10 cellular contexts compared by ENCODE assay signal in genomic region chr2:42118759-42119569, GRCh38. TPM values are rescaled to one million over a fixed set of nuclear protein-coding genes. Genes with fewer than 3 reads are reported as not detected.
DNase-seq lines count a peak whose midpoint lies in the region; ATAC-seq, FAIRE-seq and TF ChIP-seq lines count a peak whose summit lies in the region.
"Had no signal": no experiment of that assay in that cellular context is flagged by ENCODE, and none has a peak within 500 bp of the region (broad histone marks: within the 10 kb centered on the region; RNA-seq: fewer than 3 reads in every experiment).

No MANE protein-coding gene starts in this region.

- H3K36me3 ChIP-seq in heart right ventricle = no peaks in the 10 kb centered on the region
- no peaks in the 10 kb centered on the region for H3K36me3 ChIP-seq in ascending aorta
- no peaks in the 10 kb centered on the region for H3K36me3 ChIP-seq in HepG2 (replicated peaks in 1 of 2; ENCODE audit: control insufficient read depth in 1 of 2, insufficient read depth in 2 of 2, low read length in 2 of 2)

- peak overlapping the region in 8 of 10 donors; percentile 6 to 75 (median 54) for H3K27ac ChIP-seq in heart right ventricle
- H3K27ac ChIP-seq in ascending aorta = peak overlapping the region; percentile 56 to 58
- H3K27ac ChIP-seq in HepG2 (ENCODE audit: extremely low read length, insufficient read depth, low read length) = peak overlapping the region; percentile 71
- H3K27ac ChIP-seq in foreskin keratinocyte = no peak overlapping the region

- ATAC-seq in heart right ventricle (peak in 5 of 8 donors; percentile 33 to 72 (median 58)), HepG2 (no peak), foreskin keratinocyte (no peak), HG02885 (IDR thresholded peaks at IDR 0.05; ENCODE audit: poor library complexity, unreplicated experiment) (no peak)

- POLR2A ChIA-PET in HepG2 (lab: Yijun Ruan, JAX) = interaction anchor here (1.2 to 7.1 kb wide), 6 partner anchors 12 to 75 kb away, joined by 3 to 59 read pairs (median 28); no protein-coding TSS in a partner anchor

- H3K27me3 ChIP-seq in heart right ventricle (no peaks in the 10 kb centered on the region), ascending aorta (no peaks in the 10 kb centered on the region), HepG2 (ENCODE audit: control insufficient read depth in 1 of 2, insufficient read depth in 2 of 2, low read length in 2 of 2) (no peaks in the 10 kb centered on the region), foreskin keratinocyte (peaks cover 3% of the 10 kb centered on the region)

- no peak for TF ChIP-seq CTCF in heart right ventricle (IDR thresholded peaks at IDR 0.05)
- no peak for TF ChIP-seq CTCF in ascending aorta (IDR thresholded peaks at IDR 0.05)
- no peak for TF ChIP-seq CTCF in HepG2 (CRISPR knock-in tag; IDR thresholded peaks at IDR 0.05)
- no peak for TF ChIP-seq CTCF in foreskin keratinocyte (conservative IDR thresholded peaks at IDR 0.05)

- in situ Hi-C loops in HepG2 (cut with HindIII; ENCODE audit: extremely low pct_ligation_motif_present, low pct_unique_long_range_greater_than_20kb) = no loop called here

- H3K4me3 ChIP-seq in heart right ventricle = no peak overlapping the region
- no peak overlapping the region for H3K4me3 ChIP-seq in ascending aorta
- H3K4me3 ChIP-seq in HepG2 (replicated peaks in 1 of 3; ENCODE audit: insufficient read depth in 1 of 3, low read depth in 2 of 3, low read length in 3 of 3) = no peak overlapping the region

- CTCF ChIA-PET in HepG2 (lab: Yijun Ruan, JAX; ENCODE audit: low intra/inter-chr PET ratio, low total read pairs) = no interaction called here

- H3K4me2 ChIP-seq in HepG2 (ENCODE audit: low read depth, low read length) = peak overlapping the region; percentile 64

- TF ChIP-seq EP300 in HepG2 (IDR thresholded peaks at IDR 0.05; ENCODE audit: low read depth in 2 of 2, low read length in 2 of 2) (no peak), HepG2 (CRISPR knock-in tag; IDR thresholded peaks at IDR 0.05; ENCODE audit: borderline replicate concordance) (no peak)

- no TSS peak for BruUV-seq in HepG2 (replicated peaks; lab: Mats Ljungman, UMichigan)

- intact Hi-C loops in heart right ventricle (cut with DNase I) (no loop called here), cardiac septum (cut with DNase I) (no loop called here), ascending aorta (cut with DNase I) (loop anchor here (1.0 kb wide), 1 partner anchor 14 kb away; no protein-coding TSS in a partner anchor), HepG2 (cut with micrococcal nuclease; ENCODE audit: unreplicated experiment) (loop anchor here (1.0 to 2.0 kb wide), 2 partner anchors 8 to 18 kb away; no protein-coding TSS in a partner anchor)

- H3K4me1 ChIP-seq in heart right ventricle (peaks cover 0 to 46% (median 20%) of the 10 kb centered on the region in 9 donors), ascending aorta (peaks cover 0 to 23% of the 10 kb centered on the region in 2 donors), HepG2 (ENCODE audit: insufficient read depth, low read length) (peaks cover 74% of the 10 kb centered on the region), foreskin keratinocyte (peaks cover 17% of the 10 kb centered on the region)

- no peak for DNase-seq in heart right ventricle
- DNase-seq in cardiac septum (ENCODE audit: low spot score) = no peak
- DNase-seq in ascending aorta (ENCODE audit: low spot score in 2 of 2) = peak in 1 of 2 donors; percentile 22
- no peak for DNase-seq in HepG2 (ENCODE audit: low spot score)
- no peak for DNase-seq in urothelium cell line (ENCODE audit: low spot score)
- no peak for DNase-seq in foreskin keratinocyte
- no peak for DNase-seq in stimulated activated CD4-positive, alpha-beta T cell treated with anti-CD3 and anti-CD28 coated beads, Interleukin-4, amount 100 ng/mL, for 4 hours
- DNase-seq: activated CD8-positive, alpha-beta memory T cell treated with anti-CD3 and anti-CD28 coated beads, Interleukin-2, amount 50 U/mL, for 4 hours; NCI-H69 had no signal

- WGBS in heart right ventricle, 2 donors = 73 to 83% methylated on average over 6 of the region's 6 CpGs
- 93% methylated on average over 6 of the region's 6 CpGs for WGBS in HepG2 (ENCODE audit: low lambda C conversion rate)

- no peak for TF ChIP-seq RAD21 in HepG2 (CRISPR knock-in tag; IDR thresholded peaks at IDR 0.05)

- H4K20me1 ChIP-seq in HepG2 (ENCODE audit: insufficient read depth, low read length) = no peaks in the 10 kb centered on the region

- TF ChIP-seq POLR2A in HepG2 (IDR thresholded peaks at IDR 0.05; ENCODE audit: insufficient read depth in 1 of 2, low read depth in 2 of 2, low read length in 2 of 2) = no peak

- no peak overlapping the region for H2AFZ ChIP-seq in HepG2 (ENCODE audit: low read length)

- FAIRE-seq in HepG2 (lab: Jason Lieb, UNC) (no peak), urothelium cell line (lab: Jason Lieb, UNC) (peak; percentile 73)

- H3K79me2 ChIP-seq in HepG2 (ENCODE audit: insufficient read depth, low read length) = peaks cover 5% of the 10 kb centered on the region

- H3K9me3 ChIP-seq in heart right ventricle = peaks cover 0 to 10% (median 0%) of the 10 kb centered on the region in 11 donors
- no peaks in the 10 kb centered on the region for H3K9me3 ChIP-seq in ascending aorta
- peaks cover 9% of the 10 kb centered on the region for H3K9me3 ChIP-seq in HepG2 (ENCODE audit: low read length)

- H3K9ac ChIP-seq in HepG2 (ENCODE audit: insufficient read depth, low read depth, low read length) = no peak overlapping the region

TF ChIP-seq in HepG2, 621 proteins besides CTCF, POLR2A, EP300 and RAD21:
- TF ChIP-seq SMARCC2 (IDR thresholded peaks at IDR 0.05) (0 out of 2 replicates have a peak, but pooled peaks have one; percentile 27), NFIB (CRISPR knock-in tag; IDR thresholded peaks at IDR 0.05; ENCODE audit: borderline replicate concordance) (no peak)

RNA-seq across cellular contexts. Expression of gene EML4, which starts 50.2 kb away (rescaled TPM):
- total RNA-seq in heart right ventricle (10 to 100 TPM in 1 of 10 donors, 1 to 10 TPM in 9; 4.5 to 17.2 (median 5.9) TPM), cardiac septum (7.9 TPM), ascending aorta (25.2 TPM), HepG2 (2016; rRNA removed; fragmentation: Illumina TruSeq; extraction: Trizol) (243 and 362 TPM in 2 replicates), foreskin keratinocyte (32.9 and 35.4 TPM in 2 replicates)
- polyA plus RNA-seq in heart right ventricle (1 to 10 TPM; 2.9 to 5.0 TPM), HepG2 (2011; rRNA removed) (355 and 476 TPM in 2 replicates), foreskin keratinocyte (8.6 and 9.8 TPM in 2 replicates)
- total RNA-seq in HepG2 (2016; cell fraction: cytosol; rRNA removed; fragmentation: Illumina TruSeq; extraction: Trizol; ENCODE audit: low read depth) = 33.1 and 38.2 TPM in 2 replicates
- 236 and 353 TPM in 2 replicates for total RNA-seq in HepG2 (2016; cell fraction: insoluble cytoplasmic fraction; rRNA removed; fragmentation: Illumina TruSeq; extraction: Trizol)
- 84.2 and 89.8 TPM in 2 replicates for total RNA-seq in HepG2 (2016; cell fraction: membrane; rRNA removed; fragmentation: Illumina TruSeq; extraction: Trizol)
- total RNA-seq in HepG2 (2016; cell fraction: nucleus; rRNA removed; fragmentation: Illumina TruSeq; extraction: Trizol) = 261 and 283 TPM in 2 replicates
- 199 and 296 TPM in 2 replicates for polyA plus RNA-seq in HepG2 (2011; cell fraction: cytosol; rRNA removed)
- 364 and 369 TPM in 2 replicates for polyA plus RNA-seq in HepG2 (2011; cell fraction: nucleus; rRNA removed)
- polyA plus RNA-seq in HepG2 (2012) = 244 and 400 TPM in 2 replicates
- 6.9 and 8.0 TPM in 2 replicates for polyA plus RNA-seq in HepG2 (2016; cell fraction: cytosol; fragmentation: Illumina TruSeq; extraction: Trizol; ENCODE audit: low read depth)
- polyA plus RNA-seq in HepG2 (2016; cell fraction: insoluble cytoplasmic fraction; fragmentation: Illumina TruSeq; extraction: Trizol; ENCODE audit: low read depth) = 247 and 266 TPM in 2 replicates
- polyA plus RNA-seq in HepG2 (2016; cell fraction: membrane; fragmentation: Illumina TruSeq; extraction: Trizol; ENCODE audit: low read depth) = 32.1 and 33.7 TPM in 2 replicates
- 219 and 231 TPM in 2 replicates for polyA plus RNA-seq in HepG2 (2016; cell fraction: nucleus; fragmentation: Illumina TruSeq; extraction: Trizol; ENCODE audit: insufficient read depth, low read depth)
- 36.9 and 556 TPM in 2 replicates for polyA minus RNA-seq in HepG2 (2011; rRNA and poly(A)+ RNA removed; ENCODE audit: low replicate concordance)
- polyA minus RNA-seq in HepG2 (2011; cell fraction: cytosol; rRNA and poly(A)+ RNA removed) = 400 and 421 TPM in 2 replicates
- polyA minus RNA-seq in HepG2 (2011; cell fraction: nucleus; rRNA and poly(A)+ RNA removed) = 1,279 and 1,350 TPM in 2 replicates

Comparison
In these comparisons a context has a peak if more than half of its experiments do, and no peak if none do; other contexts are left out.
1. ATAC-seq: peak in heart right ventricle (5 of 8); none in HepG2 (single experiment), foreskin keratinocyte (single experiment) and HG02885 (single experiment).
2. intact Hi-C loops: an anchor here in ascending aorta (1.0 kb wide) and HepG2 (1.0 to 2.0 kb wide); none called in heart right ventricle and cardiac septum.